ENCODE assay signal across 14 cellular contexts in genomic region chr3:161049683-161050248, GRCh38.
"Had no signal": no experiment of that assay in that cellular context is flagged by ENCODE, and none has a peak within 500 bp of the region (broad histone marks: within the 10 kb centered on the region; RNA-seq: fewer than 3 reads in every experiment).

No MANE protein-coding gene starts in this region.

- H3K27me3 ChIP-seq: cardiac muscle cell, colonic mucosa, heart left ventricle, tibial nerve had no signal

- DNase-seq: activated CD4-positive, alpha-beta T cell treated with anti-CD3 and anti-CD28 coated beads, Interleukin-2, amount 50 U/mL, for 4 hours; activated gamma-delta T cell treated with Interleukin-2 at 50 U/mL for 16 hours; activated T-cell treated with anti-CD3 and anti-CD28 coated beads, Interleukin-2, amount 50 U/mL, for 48 hours; colonic mucosa; effector CD4-positive, alpha-beta T cell; foreskin melanocyte; heart left ventricle; stimulated activated CD4-positive, alpha-beta T cell treated with anti-CD3 and anti-CD28 coated beads, Interleukin-15, amount 100 ng/mL, for 24 hours; stimulated activated CD4-positive, alpha-beta T cell treated with anti-CD3 and anti-CD28 coated beads, Interleukin-4, amount 100 ng/mL, for 24 hours had no signal

- H3K4me3 ChIP-seq: cardiac muscle cell, colonic mucosa, heart left ventricle, tibial nerve had no signal

- ATAC-seq: activated CD4-positive, CD25-positive, alpha-beta regulatory T cell treated with anti-CD3 and anti-CD28 coated beads, Interleukin-2, amount 50 U/mL, for 24 hours had no signal

- H3K27ac Mint-ChIP-seq: memory B cell; T-helper 2 cell treated with Interferon-gamma antibody and Interleukin-4, amounts not matched to agents 5 μg/mL and 100 μg/mL, for 36 hours had no signal

- H3K4me3 Mint-ChIP-seq: memory B cell; T-helper 2 cell treated with Interferon-gamma antibody and Interleukin-4, amounts not matched to agents 5 μg/mL and 100 μg/mL, for 36 hours had no signal

- H3K4me1 ChIP-seq: colonic mucosa, tibial nerve had no signal

- H3K9me3 Mint-ChIP-seq: T-helper 2 cell treated with Interferon-gamma antibody and Interleukin-4, amounts not matched to agents 5 μg/mL and 100 μg/mL, for 36 hours had no signal

- H3K27ac ChIP-seq: cardiac muscle cell, colonic mucosa, heart left ventricle, tibial nerve had no signal

- H3K9me3 ChIP-seq: colonic mucosa, heart left ventricle had no signal

- H3K27me3 Mint-ChIP-seq: memory B cell had no signal

- H3K36me3 Mint-ChIP-seq: memory B cell had no signal

- H3K36me3 ChIP-seq: cardiac muscle cell, colonic mucosa, heart left ventricle, tibial nerve had no signal
